Comparison of ENCODE assay signal across 8 cellular contexts in the genomic region with DNA sequence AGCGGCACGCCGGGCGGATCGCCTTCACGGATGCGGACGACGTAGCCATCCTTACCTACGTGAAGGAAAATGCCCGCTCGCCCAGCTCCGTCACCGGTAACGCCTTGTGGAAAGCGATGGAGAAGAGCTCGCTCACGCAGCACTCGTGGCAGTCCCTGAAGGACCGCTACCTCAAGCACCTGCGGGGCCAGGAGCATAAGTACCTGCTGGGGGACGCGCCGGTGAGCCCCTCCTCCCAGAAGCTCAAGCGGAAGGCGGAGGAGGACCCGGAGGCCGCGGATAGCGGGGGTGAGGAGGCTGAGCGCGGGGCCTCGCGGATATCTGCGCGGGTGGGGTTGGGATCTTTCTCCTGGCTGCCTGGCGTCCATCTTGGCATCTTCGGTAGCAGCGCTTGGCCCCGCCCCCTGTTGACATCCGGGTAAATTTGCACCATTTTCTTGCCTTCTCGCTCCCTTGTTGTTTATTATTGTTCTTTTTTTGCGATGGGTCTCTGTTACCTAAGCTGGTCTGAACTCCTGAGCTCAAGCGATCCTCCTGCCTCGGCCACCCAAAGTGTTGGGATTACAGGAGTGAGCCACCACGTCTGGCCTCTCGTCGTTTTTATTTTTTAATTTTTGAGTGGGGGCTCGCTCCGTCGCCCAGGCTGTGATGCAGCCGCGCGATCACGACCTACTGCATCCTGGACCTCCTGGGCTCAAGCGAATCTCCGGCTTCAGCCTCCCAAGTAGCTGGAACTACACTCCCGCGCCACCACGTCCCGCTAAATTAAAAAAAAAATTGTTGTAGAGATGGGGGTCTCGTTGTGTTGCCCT. TPM values are rescaled to one million over a fixed set of nuclear protein-coding genes. Genes with fewer than 3 reads are reported as not detected.
DNase-seq lines count a peak whose midpoint lies in the region; ATAC-seq, FAIRE-seq and TF ChIP-seq lines count a peak whose summit lies in the region.

No MANE protein-coding gene starts in this region.

- ATAC-seq in HG02642 (IDR thresholded peaks at IDR 0.05; ENCODE audit: poor library complexity, unreplicated experiment) (peak; percentile 43), aorta (ENCODE audit: low FRiP score) (peak; percentile 86)

- peak overlapping the region; percentile 70 to 97 for H3K27ac ChIP-seq in aorta (ENCODE audit: low read depth in 1 of 2, low read length in 2 of 2)

- TF ChIP-seq POLR2A in GM12892 (IDR thresholded peaks at IDR 0.05; ENCODE audit: low read depth, low read length), result peak; percentile 54; the same call in 1 of the 2 replicates

- H3K36me3 ChIP-seq in aorta (ENCODE audit: control insufficient read depth in 1 of 2, insufficient read depth in 2 of 2, low read length in 1 of 2), result no peaks in the 10 kb centered on the region

- no peaks in the 10 kb centered on the region for H3K27me3 ChIP-seq in aorta (ENCODE audit: control insufficient read depth in 1 of 2, insufficient read depth in 2 of 2, low read length in 1 of 2)

- no peaks in the 10 kb centered on the region for H3K9me3 ChIP-seq in aorta (ENCODE audit: control insufficient read depth, low read length)

- DNase-seq in GM12892 (ENCODE audit: insufficient read length) (peak; percentile 45), NCI-H128 (lab: John Stamatoyannopoulos, UW; ENCODE audit: unreplicated experiment) (peak; percentile 16), T-helper 2 cell (peak; percentile 72 to 89 (median 79)), anterior cingulate cortex (lab: John Stamatoyannopoulos, UW) (peak in 56 of 58 donors; percentile 37 to 91 (median 74)), hepatic stellate cell (ENCODE audit: low spot score) (peak; percentile 76), renal cortical epithelial cell (ENCODE audit: low read depth) (peak; percentile 56), aorta (peak; percentile 91 to 95)

- H3K4me3 ChIP-seq in aorta (ENCODE audit: low read length in 2 of 2), result peak overlapping the region; percentile 71 to 93

- peaks cover 3 to 5% of the 10 kb centered on the region in 2 donors for H3K4me1 ChIP-seq in aorta (ENCODE audit: control insufficient read depth in 1 of 2, insufficient read depth in 2 of 2, low read length in 2 of 2)

- WGBS in aorta, 2 donors, result 0% methylated on average over 56 to 62 of the region's 62 CpGs

- peak; percentile 81 for FAIRE-seq in GM12892 (lab: Jason Lieb, UNC)

- intact Hi-C loops in aorta (cut with DNase I), result loop anchor here in 1 of 2 donors (2.0 kb wide), 1 partner anchor 116 kb away; no protein-coding TSS in a partner anchor

RNA-seq across cellular contexts. Expression of gene TERF2IP, which starts 0.9 kb away (rescaled TPM):
- polyA plus RNA-seq in GM12892 (2012; ENCODE audit: missing spikeins), result 59.8 TPM
- total RNA-seq in renal cortical epithelial cell (31.8 and 35.7 TPM in 2 replicates), aorta (10 to 100 TPM; 59.5 to 66.3 TPM)
- 10 to 100 TPM; 46.5 to 78.3 TPM for polyA plus RNA-seq in aorta

RNA-seq across cellular contexts. Expression of gene KARS1, which starts 1.0 kb away (rescaled TPM):
- polyA plus RNA-seq in GM12892 (2012; ENCODE audit: missing spikeins), result 154 TPM
- total RNA-seq in renal cortical epithelial cell (144 and 236 TPM in 2 replicates), aorta (10 to 100 TPM; 60.4 to 69.8 TPM)
- polyA plus RNA-seq in aorta, result 10 to 100 TPM; 64.4 to 73.2 TPM

RNA-seq across cellular contexts. Expression of gene ADAT1, which starts 25.4 kb away (rescaled TPM):
- polyA plus RNA-seq in GM12892 (2012; ENCODE audit: missing spikeins), result 32.1 TPM
- 67.9 and 97.7 TPM in 2 replicates for total RNA-seq in renal cortical epithelial cell
- total RNA-seq in aorta, result 10 to 100 TPM; 25.4 to 44.0 TPM
- polyA plus RNA-seq in aorta, result 10 to 100 TPM in 1 of 2 donors, 1 to 10 TPM in 1; 7.5 to 19.2 TPM

RNA-seq across cellular contexts. Expression of gene CPHXL2, which starts 28.3 kb away (rescaled TPM):
- polyA plus RNA-seq in GM12892 (2012; ENCODE audit: missing spikeins), result 0.36 TPM
- total RNA-seq in renal cortical epithelial cell (not detected in 2 replicates), aorta (not detected)
- not detected for polyA plus RNA-seq in aorta

RNA-seq across cellular contexts. Expression of gene DUXB, which starts 52.8 kb away (rescaled TPM):
- polyA plus RNA-seq in GM12892 (2012; ENCODE audit: missing spikeins), result not detected
- total RNA-seq in renal cortical epithelial cell (not detected in 2 replicates), aorta (not detected)
- not detected for polyA plus RNA-seq in aorta

Comparison
In these comparisons a context has a peak if more than half of its experiments do, and no peak if none do; other contexts are left out.
1. Peak in every context shown above with its lines: DNase-seq, ATAC-seq, H3K4me3 ChIP-seq and H3K27ac ChIP-seq.
2. DNase-seq: peak in every context shown above with its lines; median percentile 93 in aorta; 79 in T-helper 2 cell; 76 in hepatic stellate cell; 74 in anterior cingulate cortex; 56 in renal cortical epithelial cell; 45 in GM12892; 16 in NCI-H128.